ENCODE assay signal across 24 cellular contexts in the genomic region with DNA sequence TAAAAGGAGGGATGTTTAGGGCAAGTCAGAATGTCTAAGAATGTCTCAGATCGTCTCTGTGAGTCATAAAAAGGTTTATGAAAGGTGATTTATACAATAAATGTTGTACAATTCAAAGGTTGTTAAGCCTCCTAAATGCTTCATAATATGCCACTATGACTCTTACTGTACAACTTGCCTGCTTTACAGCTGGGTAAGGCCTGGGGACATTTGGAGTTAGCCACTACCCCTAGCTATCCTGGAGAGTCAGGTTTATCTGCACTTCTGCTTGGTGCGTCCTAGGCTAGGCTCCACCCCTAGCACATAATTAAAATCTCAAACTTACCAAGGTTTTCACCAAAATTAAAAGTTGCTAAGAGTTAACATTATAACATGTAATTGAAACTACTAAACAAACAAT.
"Had no signal": no experiment of that assay in that cellular context is flagged by ENCODE, and none has a peak within 500 bp of the region (broad histone marks: within the 10 kb centered on the region; RNA-seq: fewer than 3 reads in every experiment).

No MANE protein-coding gene starts in this region.

- H3K79me2 ChIP-seq: hepatocyte had no signal

- H3K4me1 ChIP-seq: colonic mucosa, esophagus muscularis mucosa, esophagus squamous epithelium, gastrocnemius medialis, gastroesophageal sphincter, heart left ventricle, heart right ventricle had no signal

- H3K27ac ChIP-seq: colonic mucosa, coronary artery, dorsolateral prefrontal cortex, epithelial cell of prostate, esophagus muscularis mucosa, esophagus squamous epithelium, gastrocnemius medialis, gastroesophageal sphincter, heart left ventricle, heart right ventricle, hepatocyte had no signal

- H3K9me3 ChIP-seq: colonic mucosa, gastrocnemius medialis had no signal

- H3K27me3 ChIP-seq: colonic mucosa, dorsolateral prefrontal cortex, esophagus muscularis mucosa, esophagus squamous epithelium, gastrocnemius medialis, gastroesophageal sphincter, heart left ventricle, heart right ventricle, hepatocyte had no signal

- H3K4me3 ChIP-seq: colonic mucosa, coronary artery, dorsolateral prefrontal cortex, esophagus muscularis mucosa, esophagus squamous epithelium, gastrocnemius medialis, gastroesophageal sphincter, heart left ventricle, heart right ventricle, hepatocyte had no signal

- ATAC-seq: effector memory CD8-positive, alpha-beta T cell; esophagus mucosa; gastrocnemius medialis; gastroesophageal sphincter; heart left ventricle; heart right ventricle had no signal

- H3K36me3 ChIP-seq: colonic mucosa, esophagus muscularis mucosa, esophagus squamous epithelium, gastrocnemius medialis, gastroesophageal sphincter, heart left ventricle, heart right ventricle had no signal

- H3K4me2 ChIP-seq: hepatocyte had no signal

- H2AFZ ChIP-seq: hepatocyte had no signal

- DNase-seq: colonic mucosa; cortex of kidney; dermis blood vessel endothelial cell; dorsolateral prefrontal cortex; effector CD4-positive, alpha-beta T cell; effector CD8-positive, alpha-beta T cell; effector memory CD4-positive, alpha-beta T cell; effector memory CD8-positive, alpha-beta T cell; endodermal cell; erythroblast; esophagus squamous epithelium; foreskin fibroblast; foreskin melanocyte; gastrocnemius medialis; glutamatergic neuron; head of caudate nucleus; heart left ventricle; heart right ventricle had no signal
